Comparison of ENCODE assay signal across 22 cellular contexts in the genomic region with DNA sequence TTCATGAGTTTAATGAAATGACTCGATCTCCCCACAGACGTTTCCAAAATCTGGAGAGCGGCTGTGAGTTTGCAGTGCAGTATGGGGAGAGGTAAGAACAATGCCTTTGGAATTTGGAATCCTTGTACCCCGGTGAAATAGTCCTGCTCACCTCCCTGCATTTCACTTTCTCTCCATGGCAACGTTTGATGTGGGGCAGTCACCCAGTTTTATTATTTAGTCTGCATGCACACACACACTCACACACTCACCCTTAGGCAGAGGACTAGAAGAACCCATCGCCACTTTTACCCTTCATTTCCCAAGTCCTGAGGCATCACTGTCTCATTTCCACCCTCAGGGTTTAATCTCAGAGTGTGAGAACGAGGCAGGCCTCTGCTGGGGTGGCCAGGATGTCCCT.
"Had no signal": no experiment of that assay in that cellular context is flagged by ENCODE, and none has a peak within 500 bp of the region (broad histone marks: within the 10 kb centered on the region; RNA-seq: fewer than 3 reads in every experiment).

No MANE protein-coding gene starts in this region.

- H3K27ac ChIP-seq: esophagus muscularis mucosa, gastroesophageal sphincter, heart right ventricle, testis had no signal

- H3K27ac Mint-ChIP-seq: activated CD4-positive, alpha-beta memory T cell treated with anti-CD3 and anti-CD28 coated beads for 36 hours; activated CD8-positive, alpha-beta memory T cell treated with anti-CD3 and anti-CD28 coated beads, Interleukin-2, amount 10 ng/mL, durations not matched to agents 7 days and 5 days; activated T-helper 17 cell treated with anti-CD3 and anti-CD28 coated beads, Interleukin-2, amount 50 U/mL, for 72 hours; immature natural killer cell; natural killer cell; stimulated activated naive CD8-positive, alpha-beta T cell treated with anti-CD3 and anti-CD28 coated beads, Interleukin-15, amount 100 ng/mL, for 72 hours had no signal

- H3K36me3 ChIP-seq: esophagus muscularis mucosa, gastroesophageal sphincter, heart right ventricle had no signal

- H3K4me3 ChIP-seq: esophagus muscularis mucosa, gastroesophageal sphincter, heart right ventricle, testis had no signal

- H3K27me3 ChIP-seq: esophagus muscularis mucosa, gastroesophageal sphincter, heart right ventricle, testis had no signal

- H3K9me3 ChIP-seq: esophagus muscularis mucosa, gastroesophageal sphincter, heart right ventricle, testis had no signal

- H3K36me3 Mint-ChIP-seq: activated CD4-positive, alpha-beta memory T cell treated with anti-CD3 and anti-CD28 coated beads for 36 hours; activated CD8-positive, alpha-beta memory T cell treated with anti-CD3 and anti-CD28 coated beads, Interleukin-2, amount 10 ng/mL, durations not matched to agents 7 days and 5 days; immature natural killer cell; natural killer cell; type B pancreatic cell had no signal

- ATAC-seq: gastroesophageal sphincter had no signal

- H3K9me3 Mint-ChIP-seq: activated CD4-positive, alpha-beta memory T cell treated with anti-CD3 and anti-CD28 coated beads for 36 hours; activated T-helper 17 cell treated with anti-CD3 and anti-CD28 coated beads, Interleukin-2, amount 50 U/mL, for 72 hours; immature natural killer cell; natural killer cell had no signal

- H3K27me3 Mint-ChIP-seq: activated CD4-positive, alpha-beta memory T cell treated with anti-CD3 and anti-CD28 coated beads for 36 hours; activated T-helper 17 cell treated with anti-CD3 and anti-CD28 coated beads, Interleukin-2, amount 50 U/mL, for 72 hours had no signal

- DNase-seq: activated CD4-positive, alpha-beta memory T cell treated with anti-CD3 and anti-CD28 coated beads for 36 hours; activated CD8-positive, alpha-beta memory T cell treated with anti-CD3 and anti-CD28 coated beads, Interleukin-2, amount 10 ng/mL, durations not matched to agents 7 days and 5 days; activated naive CD4-positive, alpha-beta T cell treated with Interleukin-2 at 50 U/mL for 16 hours; activated T-cell treated with anti-CD3 and anti-CD28 coated beads, Interleukin-2, amount 50 U/mL, for 1 hour; aorta; effector CD8-positive, alpha-beta T cell; heart right ventricle; immature natural killer cell; kidney glomerular epithelial cell; mesendoderm; natural killer cell; right cardiac atrium; small intestine; stimulated activated CD4-positive, alpha-beta T cell treated with anti-CD3 and anti-CD28 coated beads, Interleukin-15, amount 100 ng/mL, for 24 hours; stimulated activated CD4-positive, alpha-beta T cell treated with anti-CD3 and anti-CD28 coated beads, Interleukin-2, amount 100 ng/mL, for 48 hours; T-helper 17 cell; testis had no signal

- H3K4me3 Mint-ChIP-seq: activated CD4-positive, alpha-beta memory T cell treated with anti-CD3 and anti-CD28 coated beads for 36 hours; activated CD8-positive, alpha-beta memory T cell treated with anti-CD3 and anti-CD28 coated beads, Interleukin-2, amount 10 ng/mL, durations not matched to agents 7 days and 5 days; activated T-helper 17 cell treated with anti-CD3 and anti-CD28 coated beads, Interleukin-2, amount 50 U/mL, for 72 hours; stimulated activated naive CD8-positive, alpha-beta T cell treated with anti-CD3 and anti-CD28 coated beads, Interleukin-15, amount 100 ng/mL, for 72 hours; T-helper 17 cell had no signal
